ENCODE assay signal across 1 cellular context in genomic region chr13:98050041-98050466, GRCh38.
TF ChIP-seq lines count a peak whose summit lies in the region.

No MANE protein-coding gene starts in this region.

TF ChIP-seq in HepG2, 621 proteins besides CTCF, POLR2A, EP300 and RAD21 (continued from another document and continues in another):
- TF ChIP-seq SNAPC4 (CRISPR knock-in tag; IDR thresholded peaks at IDR 0.05) (no peak), BCL6 (CRISPR knock-in tag; IDR thresholded peaks at IDR 0.05) (peak; percentile 70), HNF4A (CRISPR knock-in tag; IDR thresholded peaks at IDR 0.05) (peak; percentile 70), MIER3 (CRISPR knock-in tag; IDR thresholded peaks at IDR 0.05; ENCODE audit: borderline replicate concordance) (0 out of 2 replicates have a peak, but pooled peaks have one; percentile 41), ZHX2 (IDR thresholded peaks at IDR 0.05; ENCODE audit: low read depth) (no peak), ZHX2 (CRISPR knock-in tag; IDR thresholded peaks at IDR 0.05; ENCODE audit: borderline replicate concordance) (no peak), ZNF629 (CRISPR knock-in tag; conservative IDR thresholded peaks at IDR 0.05) (no peak), REPIN1 (CRISPR knock-in tag; IDR thresholded peaks at IDR 0.05; ENCODE audit: borderline replicate concordance, low read depth) (no peak), ZNF790 (CRISPR knock-in tag; IDR thresholded peaks at IDR 0.05; ENCODE audit: borderline replicate concordance) (no peak), ZBTB8A (CRISPR knock-in tag; IDR thresholded peaks at IDR 0.05; ENCODE audit: borderline replicate concordance, low read depth) (no peak), SRY (CRISPR knock-in tag; IDR thresholded peaks at IDR 0.05) (no peak), ZNF343 (CRISPR knock-in tag; IDR thresholded peaks at IDR 0.05) (no peak), HOXA3 (CRISPR knock-in tag; IDR thresholded peaks at IDR 0.05) (peak; percentile 60; the same call in 1 of the 2 replicates), EED (CRISPR knock-in tag; IDR thresholded peaks at IDR 0.05) (no peak), MAFF (IDR thresholded peaks at IDR 0.05; ENCODE audit: low read depth, low read length) (no peak), ZNF737 (CRISPR knock-in tag; IDR thresholded peaks at IDR 0.05; ENCODE audit: borderline replicate concordance) (no peak), HNF1A (IDR thresholded peaks at IDR 0.05; ENCODE audit: low read depth) (peak; percentile 52; the same call in 1 of the 2 replicates), HNF1A (CRISPR knock-in tag; IDR thresholded peaks at IDR 0.05; ENCODE audit: borderline replicate concordance) (no peak), ZBTB25 (CRISPR knock-in tag; IDR thresholded peaks at IDR 0.05) (no peak), NKX3-1 (CRISPR knock-in tag; IDR thresholded peaks at IDR 0.05) (no peak), ESRRA (CRISPR knock-in tag; IDR thresholded peaks at IDR 0.05; ENCODE audit: low read depth) (no peak), NFIC (IDR thresholded peaks at IDR 0.05; ENCODE audit: low read length) (peak; percentile 98), CREM (IDR thresholded peaks at IDR 0.05) (peak; percentile 80), CREM (CRISPR knock-in tag; IDR thresholded peaks at IDR 0.05) (no peak), YEATS4 (CRISPR knock-in tag; IDR thresholded peaks at IDR 0.05; ENCODE audit: borderline replicate concordance) (no peak), CHD4 (IDR thresholded peaks at IDR 0.05; ENCODE audit: borderline replicate concordance, low read length) (no peak), ZSCAN9 (CRISPR knock-in tag; IDR thresholded peaks at IDR 0.05; ENCODE audit: borderline replicate concordance) (no peak), CENPT (CRISPR knock-in tag; IDR thresholded peaks at IDR 0.05; ENCODE audit: low read depth) (no peak), CSRNP1 (CRISPR knock-in tag; IDR thresholded peaks at IDR 0.05) (no peak), NCOA1 (CRISPR knock-in tag; IDR thresholded peaks at IDR 0.05) (no peak), SNRNP70 (IDR thresholded peaks at IDR 0.05; ENCODE audit: low read depth, low read length) (no peak), ZNF451 (CRISPR knock-in tag; IDR thresholded peaks at IDR 0.05) (no peak), NFYB (CRISPR knock-in tag; IDR thresholded peaks at IDR 0.05) (no peak), ZSCAN22 (CRISPR knock-in tag; IDR thresholded peaks at IDR 0.05) (no peak), AFF4 (CRISPR knock-in tag; IDR thresholded peaks at IDR 0.05) (no peak), ZNF207 (IDR thresholded peaks at IDR 0.05; ENCODE audit: borderline replicate concordance) (no peak), GLI4 (CRISPR knock-in tag; IDR thresholded peaks at IDR 0.05; ENCODE audit: borderline replicate concordance) (no peak), ZNF570 (CRISPR knock-in tag; IDR thresholded peaks at IDR 0.05; ENCODE audit: borderline replicate concordance) (no peak), PBX2 (CRISPR knock-in tag; IDR thresholded peaks at IDR 0.05) (no peak)
